Comparison of ENCODE assay signal across 8 cellular contexts in the genomic region with DNA sequence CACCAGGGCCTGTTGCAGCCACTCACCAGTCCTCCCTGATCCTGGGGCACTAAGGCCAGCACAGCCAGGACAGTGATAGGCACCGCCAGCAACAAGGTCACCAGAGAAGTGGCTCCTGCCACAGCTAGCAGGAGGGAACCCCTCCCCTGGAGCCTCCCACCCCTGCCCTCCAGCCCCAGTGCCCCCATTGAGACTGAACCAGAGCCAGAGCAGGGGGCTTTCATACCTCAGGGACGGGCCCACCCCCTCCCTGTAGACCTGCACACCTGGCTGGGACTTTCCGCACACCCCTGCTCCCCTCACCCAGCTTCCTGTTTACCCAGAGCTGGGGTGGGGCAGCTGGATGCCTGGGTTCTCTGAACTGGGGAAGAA. TPM values are rescaled to one million over a fixed set of nuclear protein-coding genes. Genes with fewer than 3 reads are reported as not detected.
DNase-seq lines count a peak whose midpoint lies in the region; ATAC-seq, FAIRE-seq and TF ChIP-seq lines count a peak whose summit lies in the region.

A gene with protein sequence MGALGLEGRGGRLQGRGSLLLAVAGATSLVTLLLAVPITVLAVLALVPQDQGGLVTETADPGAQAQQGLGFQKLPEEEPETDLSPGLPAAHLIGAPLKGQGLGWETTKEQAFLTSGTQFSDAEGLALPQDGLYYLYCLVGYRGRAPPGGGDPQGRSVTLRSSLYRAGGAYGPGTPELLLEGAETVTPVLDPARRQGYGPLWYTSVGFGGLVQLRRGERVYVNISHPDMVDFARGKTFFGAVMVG (minus strand): TSS at position 195 of the 372 bp plus-strand sequence. CDS start 7 bp downstream, at position 188.

- H3K36me3 Mint-ChIP-seq in activated naive CD8-positive, alpha-beta T cell treated with anti-CD3 and anti-CD28 coated beads for 36 hours: peaks cover 50% of the 10 kb centered on the region
- H3K36me3 Mint-ChIP-seq in stimulated activated naive CD8-positive, alpha-beta T cell treated with anti-CD3 and anti-CD28 coated beads, Interleukin-15, Interleukin-2, amounts not matched to agents 100 ng/mL and 50 ng/mL, for 24 hours (ENCODE audit: low read depth): peaks cover 25% of the 10 kb centered on the region

- no peaks in the 10 kb centered on the region for H4K20me1 ChIP-seq in keratinocyte (ENCODE audit: control insufficient read depth, extremely low read depth, insufficient read depth, low read length)

- no peaks in the 10 kb centered on the region for H3K79me2 ChIP-seq in keratinocyte (ENCODE audit: control insufficient read depth, insufficient read depth, low read length)

- H3K4me1 ChIP-seq in heart left ventricle (peaks cover 0 to 83% (median 16%) of the 10 kb centered on the region in 12 donors), keratinocyte (ENCODE audit: control insufficient read depth, extremely low read depth, insufficient read depth, low read length) (peaks cover 15% of the 10 kb centered on the region)

- DNase-seq in heart left ventricle (peak in 1 of 5 donors; percentile 32), left ventricle myocardium superior (no peak), keratinocyte (ENCODE audit: low read depth, low spot score) (no peak), D341Med (ENCODE audit: low spot score) (no peak), pons (ENCODE audit: low spot score) (no peak)
- peak; percentile 55 for DNase-seq in activated naive CD8-positive, alpha-beta T cell treated with anti-CD3 and anti-CD28 coated beads for 36 hours

- TF ChIP-seq POLR2A in heart left ventricle (IDR thresholded peaks at IDR 0.05): no peak

- H3K4me3 ChIP-seq in heart left ventricle (peak within 1 kb of the TSS; percentile 67 to 98 (median 84)), keratinocyte (ENCODE audit: control insufficient read depth in 2 of 3, extremely low read depth in 1 of 3, insufficient read depth in 2 of 3, low read depth in 1 of 3, low read length in 3 of 3) (peak within 1 kb of the TSS; percentile 50 to 90 (median 85))

- 60 to 100% (median 71%) methylated on average over 1 to 3 of the region's 3 CpGs for WGBS in heart left ventricle, 4 donors

- H3K27ac ChIP-seq in heart left ventricle: peak within 1 kb of the TSS; percentile 71 to 95 (median 85)
- peak within 1 kb of the TSS; percentile 59 for H3K27ac ChIP-seq in keratinocyte (ENCODE audit: control insufficient read depth, insufficient read depth, low read length)

- no peaks in the 10 kb centered on the region for H3K9me1 ChIP-seq in keratinocyte (ENCODE audit: control insufficient read depth, extremely low read depth, insufficient read depth, low read length)

- peak within 1 kb of the TSS; percentile 93 for H3K4me3 Mint-ChIP-seq in activated naive CD8-positive, alpha-beta T cell treated with anti-CD3 and anti-CD28 coated beads for 36 hours
- peak within 1 kb of the TSS; percentile 98 for H3K4me3 Mint-ChIP-seq in stimulated activated naive CD8-positive, alpha-beta T cell treated with anti-CD3 and anti-CD28 coated beads, Interleukin-15, Interleukin-2, amounts not matched to agents 100 ng/mL and 50 ng/mL, for 24 hours

- dilution Hi-C loops in keratinocyte (cut with MboI; ENCODE audit: extremely low pct_ligation_motif_present, low sequenced_read_pairs): no loop called here

- FAIRE-seq in keratinocyte (lab: Jason Lieb, UNC): no peak

- H3K36me3 ChIP-seq in heart left ventricle (peaks cover 0 to 6% (median 0%) of the 10 kb centered on the region in 9 donors), keratinocyte (ENCODE audit: control insufficient read depth in 2 of 2, extremely low read depth in 1 of 2, insufficient read depth in 2 of 2, low read length in 2 of 2) (no peaks in the 10 kb centered on the region)

- peak within 1 kb of the TSS; percentile 92 for H3K27ac Mint-ChIP-seq in activated naive CD8-positive, alpha-beta T cell treated with anti-CD3 and anti-CD28 coated beads for 36 hours
- peak within 1 kb of the TSS; percentile 93 for H3K27ac Mint-ChIP-seq in stimulated activated naive CD8-positive, alpha-beta T cell treated with anti-CD3 and anti-CD28 coated beads, Interleukin-15, Interleukin-2, amounts not matched to agents 100 ng/mL and 50 ng/mL, for 24 hours

- H3K27me3 Mint-ChIP-seq in activated naive CD8-positive, alpha-beta T cell treated with anti-CD3 and anti-CD28 coated beads for 36 hours: no peaks in the 10 kb centered on the region
- H3K27me3 Mint-ChIP-seq in stimulated activated naive CD8-positive, alpha-beta T cell treated with anti-CD3 and anti-CD28 coated beads, Interleukin-15, Interleukin-2, amounts not matched to agents 100 ng/mL and 50 ng/mL, for 24 hours: no peaks in the 10 kb centered on the region

- peak within 1 kb of the TSS; percentile 97 for H2AFZ ChIP-seq in keratinocyte (ENCODE audit: control insufficient read depth, low read length)

- TF ChIP-seq CTCF in heart left ventricle (IDR thresholded peaks at IDR 0.05) (no peak), keratinocyte (optimal IDR thresholded peaks at IDR 0.05 in 1 of 3, IDR thresholded peaks at IDR 0.05 in 1 of 3, conservative IDR thresholded peaks at IDR 0.05 in 1 of 3; ENCODE audit: extremely low read depth in 1 of 3, insufficient read depth in 2 of 3, low read length in 3 of 3) (no peak)

- intact Hi-C loops in heart left ventricle (cut with DNase I) (loop anchor here in 7 of 10 donors (2.0 to 5.0 kb wide), 2 partner anchors 15 to 35 kb away; a partner anchor contains a TSS), left ventricle myocardium superior (cut with micrococcal nuclease) (no loop called here)

- peak within 1 kb of the TSS; percentile 93 for H3K4me2 ChIP-seq in keratinocyte (ENCODE audit: control insufficient read depth, extremely low read depth, insufficient read depth, low read depth, low read length)

- no peak for ATAC-seq in heart left ventricle
- no peak for ATAC-seq in left ventricle myocardium superior
- no peak for ATAC-seq in GM19395 (IDR thresholded peaks at IDR 0.05; ENCODE audit: unreplicated experiment)

- H3K9me3 Mint-ChIP-seq in activated naive CD8-positive, alpha-beta T cell treated with anti-CD3 and anti-CD28 coated beads for 36 hours: no peaks in the 10 kb centered on the region
- no peaks in the 10 kb centered on the region for H3K9me3 Mint-ChIP-seq in stimulated activated naive CD8-positive, alpha-beta T cell treated with anti-CD3 and anti-CD28 coated beads, Interleukin-15, Interleukin-2, amounts not matched to agents 100 ng/mL and 50 ng/mL, for 24 hours

- H3K9ac ChIP-seq in keratinocyte (ENCODE audit: control insufficient read depth, extremely low read depth, insufficient read depth, low read length): peak within 1 kb of the TSS; percentile 87

- no peaks in the 10 kb centered on the region for H3K9me3 ChIP-seq in heart left ventricle
- H3K9me3 ChIP-seq in keratinocyte (ENCODE audit: control insufficient read depth, low read depth, low read length): no peaks in the 10 kb centered on the region

- H3K27me3 ChIP-seq in heart left ventricle (no peaks in the 10 kb centered on the region), keratinocyte (ENCODE audit: control insufficient read depth, extremely low read depth, insufficient read depth, low read length) (no peaks in the 10 kb centered on the region)

- peaks cover 54% of the 10 kb centered on the region for H3K4me1 Mint-ChIP-seq in activated naive CD8-positive, alpha-beta T cell treated with anti-CD3 and anti-CD28 coated beads for 36 hours
- peaks cover 84% of the 10 kb centered on the region for H3K4me1 Mint-ChIP-seq in stimulated activated naive CD8-positive, alpha-beta T cell treated with anti-CD3 and anti-CD28 coated beads, Interleukin-15, Interleukin-2, amounts not matched to agents 100 ng/mL and 50 ng/mL, for 24 hours (ENCODE audit: low read depth)

RNA-seq across cellular contexts. Expression of the gene that starts here (rescaled TPM):
- total RNA-seq in heart left ventricle (10 to 100 TPM in 1 of 9 donors, 1 to 10 TPM in 2, under 1 TPM in 2, not detected in 4; 0.30 to 15.6 (median 1.0) TPM), left ventricle myocardium superior (0.40 TPM)
- polyA plus RNA-seq in heart left ventricle (under 1 TPM; 0.50 to 0.72 TPM), keratinocyte (0.09 TPM in 1 of 3 replicates, not detected in the others)
- total RNA-seq in activated naive CD8-positive, alpha-beta T cell treated with anti-CD3 and anti-CD28 coated beads for 36 hours: 100 to 1,000 TPM; 273 TPM
- not detected for polyA plus RNA-seq in keratinocyte (2011; ENCODE audit: low read depth)
- not detected in 2 replicates for polyA plus RNA-seq in keratinocyte (2011; cell fraction: cytosol; rRNA removed)
- polyA plus RNA-seq in keratinocyte (2011; cell fraction: nucleus; rRNA removed): 0.19 TPM in 1 of 2 replicates, not detected in the other
- 0.11 TPM in 1 of 2 replicates, not detected in the other for polyA plus RNA-seq in keratinocyte (2012; ENCODE audit: low replicate concordance)
- polyA minus RNA-seq in keratinocyte: not detected in 3 replicates
- not detected for polyA minus RNA-seq in keratinocyte (2011; cell fraction: cytosol; rRNA and poly(A)+ RNA removed)
- not detected in 2 replicates for polyA minus RNA-seq in keratinocyte (2011; cell fraction: nucleus; rRNA and poly(A)+ RNA removed)

Comparison
In these comparisons a context has a peak if more than half of its experiments do, and no peak if none do; other contexts are left out.
1. RNA of the gene that starts here (total RNA-seq): 273 TPM in activated naive CD8-positive, alpha-beta T cell treated with anti-CD3 and anti-CD28 coated beads for 36 hours; 0.40 TPM in left ventricle myocardium superior (single experiment) and 0.30 to 15.6 TPM in heart left ventricle; every median in the first group is over 10 times any median in the second.